In genomic region chr2:224286923-224287322, GRCh38 we compare ENCODE assay signal across 16 cellular contexts.
DNase-seq lines count a peak whose midpoint lies in the region; ATAC-seq, FAIRE-seq and TF ChIP-seq lines count a peak whose summit lies in the region.
"Had no signal": no experiment of that assay in that cellular context is flagged by ENCODE, and none has a peak within 500 bp of the region (broad histone marks: within the 10 kb centered on the region; RNA-seq: fewer than 3 reads in every experiment).

No MANE protein-coding gene starts in this region.

- no peaks in the 10 kb centered on the region for H3K36me3 ChIP-seq in SJCRH30
- H3K36me3 ChIP-seq in mesendoderm (ENCODE audit: control insufficient read depth, insufficient read depth, low read length), result no peaks in the 10 kb centered on the region
- H3K36me3 ChIP-seq: breast epithelium had no signal

- ATAC-seq in HG02884 (IDR thresholded peaks at IDR 0.05; ENCODE audit: unreplicated experiment), result no peak

- H2BK5ac ChIP-seq in mesendoderm (ENCODE audit: low read length), result no peak overlapping the region

- no peak overlapping the region for H4K5ac ChIP-seq in mesendoderm (ENCODE audit: low read length)

- FAIRE-seq in H54 (lab: Jason Lieb, UNC), result peak; percentile 23
- FAIRE-seq: urothelium cell line had no signal

- no peak overlapping the region for H3K23ac ChIP-seq in mesendoderm (ENCODE audit: low read length)

- no peaks in the 10 kb centered on the region for H3K27me3 ChIP-seq in SJCRH30
- no peaks in the 10 kb centered on the region for H3K27me3 ChIP-seq in mesendoderm (ENCODE audit: insufficient read depth, low read length, poor library complexity)
- H3K27me3 ChIP-seq: breast epithelium had no signal

- H3K18ac ChIP-seq in mesendoderm (ENCODE audit: low read length), result no peak overlapping the region

- H4K8ac ChIP-seq in mesendoderm (ENCODE audit: low read depth, low read length), result no peak overlapping the region

- H3K4me3 ChIP-seq in SJCRH30, result no peak overlapping the region
- no peak overlapping the region for H3K4me3 ChIP-seq in mesendoderm (ENCODE audit: low read length)
- H3K4me3 ChIP-seq: breast epithelium had no signal

- peak; percentile 43 for DNase-seq in NCI-H82 (lab: John Stamatoyannopoulos, UW)
- no peak for DNase-seq in NCI-H82 treated with DMSO at 0.1 percent for 48 hours (lab: John Stamatoyannopoulos, UW; ENCODE audit: unreplicated experiment)
- no peak for DNase-seq in H54 (ENCODE audit: insufficient read length, low spot score)
- peak; percentile 27 to 56 for DNase-seq in SJCRH30
- peak; percentile 54 for DNase-seq in mesendoderm
- DNase-seq in NCI-H2196 treated with DMSO at 0.1 percent for 48 hours (lab: John Stamatoyannopoulos, UW; ENCODE audit: unreplicated experiment), result no peak
- no peak for DNase-seq in NCI-H526 treated with DMSO at 0.1 percent for 48 hours (lab: John Stamatoyannopoulos, UW)
- DNase-seq: activated naive CD4-positive, alpha-beta T cell treated with anti-CD3 and anti-CD28 coated beads, Interleukin-2, amount 10 ng/mL, durations not matched to agents 7 days and 5 days; COR-L47; KG1; NCI-H69; SHP77 treated with DMSO at 0.1 percent for 48 hours; stimulated activated naive CD4-positive, alpha-beta T cell had no signal

- H3K27ac ChIP-seq in SJCRH30 (peak overlapping the region; percentile 67), mesendoderm (ENCODE audit: low read depth, low read length) (no peak overlapping the region)
- H3K27ac ChIP-seq: breast epithelium had no signal

- H3K56ac ChIP-seq in mesendoderm (ENCODE audit: low read length), result no peak overlapping the region

- H3K4me2 ChIP-seq in mesendoderm (ENCODE audit: low read length), result no peak overlapping the region

- TF ChIP-seq POLR2A in H54 (IDR thresholded peaks at IDR 0.05; ENCODE audit: low read depth, low read length), result no peak

- WGBS in mesendoderm (ENCODE audit: extremely low coverage, insufficient coverage, low lambda C conversion rate), result no CpG with 5 or more reads among the region's 2 CpGs

- H2AK5ac ChIP-seq in mesendoderm (ENCODE audit: low read length), result no peak overlapping the region

- no peaks in the 10 kb centered on the region for H3K79me2 ChIP-seq in mesendoderm (ENCODE audit: control insufficient read depth, insufficient read depth, low read length)

- no peak overlapping the region for H3K4ac ChIP-seq in mesendoderm (ENCODE audit: low read depth, low read length)

- no peaks in the 10 kb centered on the region for H3K9me3 ChIP-seq in SJCRH30 (replicated peaks)
- H3K9me3 ChIP-seq: breast epithelium had no signal

- H2BK120ac ChIP-seq in mesendoderm (ENCODE audit: low read depth, low read length), result no peak overlapping the region

- H3K4me1 ChIP-seq in SJCRH30, result peaks cover 25% of the 10 kb centered on the region
- no peaks in the 10 kb centered on the region for H3K4me1 ChIP-seq in mesendoderm (ENCODE audit: control insufficient read depth, low read depth, low read length)
- H3K4me1 ChIP-seq: breast epithelium had no signal

- no peaks in the 10 kb centered on the region for H3K79me1 ChIP-seq in mesendoderm (ENCODE audit: low read length)

- H2BK15ac ChIP-seq in mesendoderm (replicated peaks; ENCODE audit: low read depth), result no peak overlapping the region

- H3K9ac ChIP-seq in mesendoderm (ENCODE audit: low read length), result no peak overlapping the region

Comparison
In these comparisons a context has a peak if more than half of its experiments do, and no peak if none do; other contexts are left out.
1. DNase-seq: peak in NCI-H82 (single experiment), SJCRH30 (2 of 2) and mesendoderm (single experiment); none in NCI-H82 treated with DMSO at 0.1 percent for 48 hours (single experiment), H54 (single experiment), NCI-H2196 treated with DMSO at 0.1 percent for 48 hours (single experiment) and NCI-H526 treated with DMSO at 0.1 percent for 48 hours (single experiment).